In genomic region chr3:124559650-124560405, GRCh38 we compare ENCODE assay signal across 8 cellular contexts.
A peak's percentile ranks its signal among the peaks of the same experiment; 100 is the strongest.
DNase-seq lines count a peak whose midpoint lies in the region; ATAC-seq and TF ChIP-seq lines count a peak whose summit lies in the region.

No MANE protein-coding gene starts in this region.

- peaks cover 6% of the 10 kb centered on the region for H3K4me1 ChIP-seq in endodermal cell (ENCODE audit: control insufficient read depth, insufficient read depth, low read length)

- no peak overlapping the region for H3K27ac ChIP-seq in endodermal cell (ENCODE audit: low read depth, low read length)

- peaks cover 31% of the 10 kb centered on the region for H3K27me3 ChIP-seq in endodermal cell (ENCODE audit: control insufficient read depth, insufficient read depth, low read length, poor library complexity, severe bottlenecking)

- WGBS in endodermal cell (ENCODE audit: insufficient coverage in 1 of 2, insufficient read length in 1 of 2), 2 experiments, result 27 to 36% methylated on average over 4 to 8 of the region's 8 CpGs

- H3K36me3 ChIP-seq in endodermal cell (ENCODE audit: control insufficient read depth, insufficient read depth, low read length), result no peaks in the 10 kb centered on the region

- H3K9me3 Mint-ChIP-seq in endodermal cell (no peaks in the 10 kb centered on the region), mesothelial cell of epicardium (no peaks in the 10 kb centered on the region)

- H3K4me1 Mint-ChIP-seq in endodermal cell, result peaks cover 35% of the 10 kb centered on the region
- H3K4me1 Mint-ChIP-seq in mesothelial cell of epicardium, result peaks cover 68% of the 10 kb centered on the region

- no peak overlapping the region for H3K9ac ChIP-seq in endodermal cell (ENCODE audit: extremely low read depth, low read length, poor library complexity, severe bottlenecking)

- H3K36me3 Mint-ChIP-seq in endodermal cell (ENCODE audit: low read depth), result no peaks in the 10 kb centered on the region
- H3K36me3 Mint-ChIP-seq in mesothelial cell of epicardium, result no peaks in the 10 kb centered on the region

- peak; percentile 93 for TF ChIP-seq CTCF in endodermal cell (conservative IDR thresholded peaks at IDR 0.05)
- TF ChIP-seq CTCF in mesothelial cell of epicardium (IDR thresholded peaks at IDR 0.05; ENCODE audit: unreplicated experiment), result peak; percentile 81

- DNase-seq in DMS 273 (lab: John Stamatoyannopoulos, UW; ENCODE audit: unreplicated experiment), result peak; percentile 95
- peak; percentile 68 for DNase-seq in HPDE6-E6E7 (ENCODE audit: extremely low spot score)
- DNase-seq in NCI-H82 treated with DMSO at 0.1 percent for 48 hours (lab: John Stamatoyannopoulos, UW; ENCODE audit: unreplicated experiment), result peak; percentile 75
- DNase-seq in activated CD8-positive, alpha-beta memory T cell treated with anti-CD3 and anti-CD28 coated beads for 24 hours, result peak; percentile 77
- DNase-seq in endodermal cell, result peak; percentile 92
- DNase-seq in mesothelial cell of epicardium (ENCODE audit: low spot score in 2 of 2, unreplicated experiment in 2 of 2), result peak; percentile 44 to 76
- DNase-seq in stimulated activated CD8-positive, alpha-beta memory T cell treated with anti-CD3 and anti-CD28 coated beads, Interleukin-4, amount 100 ng/mL, for 24 hours (ENCODE audit: low read depth), result peak; percentile 30

- H3K4me3 ChIP-seq in endodermal cell (ENCODE audit: low read length), result no peak overlapping the region

- H3K4me3 Mint-ChIP-seq in endodermal cell (no peak overlapping the region), mesothelial cell of epicardium (no peak overlapping the region)

- H3K27me3 Mint-ChIP-seq in endodermal cell (ENCODE audit: insufficient read depth), result peaks cover 49% of the 10 kb centered on the region
- no peaks in the 10 kb centered on the region for H3K27me3 Mint-ChIP-seq in mesothelial cell of epicardium (ENCODE audit: low read depth)

- ATAC-seq in HG02763 (IDR thresholded peaks at IDR 0.05; ENCODE audit: unreplicated experiment), result no peak

- H3K9me3 ChIP-seq in endodermal cell (ENCODE audit: control insufficient read depth, low read length), result no peaks in the 10 kb centered on the region

- H3K27ac Mint-ChIP-seq in endodermal cell, result peak overlapping the region; percentile 56
- H3K27ac Mint-ChIP-seq in mesothelial cell of epicardium, result peak overlapping the region; percentile 93

Comparison
In these comparisons a context has a peak if more than half of its experiments do, and no peak if none do; other contexts are left out.
1. DNase-seq: peak in every context shown above with its lines; median percentile 95 in DMS 273; 92 in endodermal cell; 77 in activated CD8-positive, alpha-beta memory T cell treated with anti-CD3 and anti-CD28 coated beads for 24 hours; 75 in NCI-H82 treated with DMSO at 0.1 percent for 48 hours; 68 in HPDE6-E6E7; 60 in mesothelial cell of epicardium; 30 in stimulated activated CD8-positive, alpha-beta memory T cell treated with anti-CD3 and anti-CD28 coated beads, Interleukin-4, amount 100 ng/mL, for 24 hours.